16 cellular contexts compared by ENCODE assay signal in the genomic region with DNA sequence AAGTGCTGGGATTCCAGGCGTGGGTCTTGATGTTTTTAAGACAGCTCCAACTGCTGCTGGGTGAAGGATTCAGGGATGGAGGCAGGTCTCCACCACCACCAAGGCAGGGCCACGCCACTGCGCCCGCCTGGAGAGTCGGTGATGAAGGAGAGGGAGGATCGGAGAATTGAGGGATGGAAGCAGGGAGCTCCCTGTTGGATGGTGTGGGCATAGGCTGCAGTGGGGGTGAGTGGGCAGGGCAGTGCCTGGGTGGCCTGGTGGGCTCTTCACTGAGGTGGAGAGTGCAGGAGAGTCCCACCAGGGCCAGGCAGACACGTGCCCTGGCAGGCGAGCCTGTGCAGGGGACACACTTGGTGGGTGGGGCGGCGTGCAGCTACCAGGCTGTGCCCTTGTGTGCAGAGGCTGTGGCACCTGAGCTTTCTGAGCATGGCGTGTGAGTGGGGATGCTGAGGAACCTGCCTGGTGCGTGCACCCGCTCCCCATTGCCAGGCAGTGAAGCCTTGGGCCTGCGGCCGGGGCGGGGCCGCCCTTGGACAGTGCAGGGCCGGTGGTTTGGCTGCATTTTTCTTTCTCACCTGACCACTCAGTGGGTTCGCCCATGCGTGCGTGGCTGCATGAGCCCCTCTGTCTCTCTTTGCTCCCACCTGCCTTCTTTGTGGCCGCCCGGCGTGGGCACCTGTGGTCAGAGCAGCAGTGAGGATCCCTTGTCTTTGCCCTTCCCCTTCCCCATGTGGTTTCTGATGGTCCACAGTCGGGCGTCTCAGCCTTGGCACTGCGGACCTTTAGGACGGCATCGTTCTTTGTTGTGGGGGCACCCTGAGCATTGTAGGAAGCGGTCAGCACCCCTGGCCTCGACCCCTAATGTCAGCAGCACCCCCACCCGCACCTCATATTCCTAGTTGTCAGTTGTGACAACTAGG. TPM values are rescaled to one million over a fixed set of nuclear protein-coding genes. Genes with fewer than 3 reads are reported as not detected.
DNase-seq lines count a peak whose midpoint lies in the region; ATAC-seq and TF ChIP-seq lines count a peak whose summit lies in the region.
"Had no signal": no experiment of that assay in that cellular context is flagged by ENCODE, and none has a peak within 500 bp of the region (broad histone marks: within the 10 kb centered on the region; RNA-seq: fewer than 3 reads in every experiment).

No MANE protein-coding gene starts in this region.

- peaks cover 58 to 100% (median 98%) of the 10 kb centered on the region in 10 experiments for H3K4me1 ChIP-seq in BLaER1 treated with 17β-estradiol and CSF1 and Interleukin-3, amounts not matched to agents 10 nM and 100 nM
- peaks cover 86% of the 10 kb centered on the region for H3K4me1 ChIP-seq in CD8-positive, alpha-beta T cell (ENCODE audit: insufficient read depth, low read length)
- peaks cover 17% of the 10 kb centered on the region for H3K4me1 ChIP-seq in neural progenitor cell
- H3K4me1 ChIP-seq: thyroid gland had no signal

- peaks cover 77% of the 10 kb centered on the region for H3K4me1 Mint-ChIP-seq in CD8-positive, alpha-beta T cell (ENCODE audit: low read depth)
- peaks cover 53% of the 10 kb centered on the region for H3K4me1 Mint-ChIP-seq in central memory CD8-positive, alpha-beta T cell
- H3K4me1 Mint-ChIP-seq in neural progenitor cell: peaks cover 17% of the 10 kb centered on the region

- no peak overlapping the region for H2AFZ ChIP-seq in neural progenitor cell (replicated peaks)

- H3K9me3 Mint-ChIP-seq in CD8-positive, alpha-beta T cell: no peaks in the 10 kb centered on the region
- no peaks in the 10 kb centered on the region for H3K9me3 Mint-ChIP-seq in central memory CD8-positive, alpha-beta T cell
- no peaks in the 10 kb centered on the region for H3K9me3 Mint-ChIP-seq in neural progenitor cell

- peak overlapping the region; percentile 5 to 100 (median 98); a peak in 18 of 22 replicates for H3K9ac ChIP-seq in BLaER1 treated with 17β-estradiol and CSF1 and Interleukin-3, amounts not matched to agents 10 nM and 100 nM
- H3K9ac ChIP-seq in neural progenitor cell: no peak overlapping the region

- no peaks in the 10 kb centered on the region for H3F3A ChIP-seq in neural progenitor cell (ENCODE audit: low read depth)

- H3K36me3 Mint-ChIP-seq in CD8-positive, alpha-beta T cell: peaks cover 90% of the 10 kb centered on the region
- peaks cover 93% of the 10 kb centered on the region for H3K36me3 Mint-ChIP-seq in central memory CD8-positive, alpha-beta T cell (ENCODE audit: insufficient read depth)
- peaks cover 10% of the 10 kb centered on the region for H3K36me3 Mint-ChIP-seq in neural progenitor cell

- TF ChIP-seq CTCF in CD8-positive, alpha-beta T cell (IDR thresholded peaks at IDR 0.05): no peak
- TF ChIP-seq CTCF in neural progenitor cell (IDR thresholded peaks at IDR 0.05): no peak

- no peak overlapping the region; a peak in 1 of 20 replicates for H3K4me3 ChIP-seq in BLaER1 treated with 17β-estradiol and CSF1 and Interleukin-3, amounts not matched to agents 10 nM and 100 nM
- no peak overlapping the region for H3K4me3 ChIP-seq in CD8-positive, alpha-beta T cell (ENCODE audit: low read depth, low read length)
- no peak overlapping the region for H3K4me3 ChIP-seq in neural progenitor cell
- H3K4me3 ChIP-seq: thyroid gland had no signal

- H3K27me3 Mint-ChIP-seq in CD8-positive, alpha-beta T cell (ENCODE audit: low read depth): no peaks in the 10 kb centered on the region
- no peaks in the 10 kb centered on the region for H3K27me3 Mint-ChIP-seq in central memory CD8-positive, alpha-beta T cell
- no peaks in the 10 kb centered on the region for H3K27me3 Mint-ChIP-seq in neural progenitor cell (ENCODE audit: insufficient read depth, low read depth)

- H3K36me3 ChIP-seq in BLaER1 treated with 17β-estradiol and CSF1 and Interleukin-3, amounts not matched to agents 10 nM and 100 nM: peaks cover 74 to 100% (median 99%) of the 10 kb centered on the region in 11 experiments
- peaks cover 57% of the 10 kb centered on the region for H3K36me3 ChIP-seq in CD8-positive, alpha-beta T cell (ENCODE audit: insufficient read depth, low read length)
- no peaks in the 10 kb centered on the region for H3K36me3 ChIP-seq in neural progenitor cell

- H3K27me3 ChIP-seq in BLaER1 treated with 17β-estradiol and CSF1 and Interleukin-3, amounts not matched to agents 10 nM and 100 nM: no peaks in the 10 kb centered on the region
- H3K27me3 ChIP-seq in CD8-positive, alpha-beta T cell (ENCODE audit: insufficient read depth, low read length): no peaks in the 10 kb centered on the region
- no peaks in the 10 kb centered on the region for H3K27me3 ChIP-seq in neural progenitor cell
- H3K27me3 ChIP-seq: thyroid gland had no signal

- peak overlapping the region in 9 of 11 experiments; percentile 72 to 98 (median 96); a peak in 17 of 22 replicates for H3K27ac ChIP-seq in BLaER1 treated with 17β-estradiol and CSF1 and Interleukin-3, amounts not matched to agents 10 nM and 100 nM
- no peak overlapping the region for H3K27ac ChIP-seq in CD8-positive, alpha-beta T cell (ENCODE audit: low read depth, low read length)
- H3K27ac ChIP-seq in neural progenitor cell: no peak overlapping the region
- H3K27ac ChIP-seq: thyroid gland had no signal

- POLR2A ChIA-PET in CD8-positive, alpha-beta T cell (lab: Charles Lee): interaction anchor here (0.9 to 3.3 kb wide), 5 partner anchors 10 to 71 kb away, joined by 3 to 17 read pairs (median 4); no protein-coding TSS in a partner anchor

- H3K4me2 ChIP-seq in BLaER1 treated with 17β-estradiol and CSF1 and Interleukin-3, amounts not matched to agents 10 nM and 100 nM: peak overlapping the region; percentile 30 to 100 (median 98); a peak in 21 of 22 replicates
- H3K4me2 ChIP-seq in neural progenitor cell: no peak overlapping the region

- DNase-seq in CD8-positive, alpha-beta T cell: peak in 2 of 7 experiments; percentile 6 to 22
- DNase-seq in central memory CD8-positive, alpha-beta T cell (ENCODE audit: low spot score in 2 of 2): no peak
- DNase-seq in neural progenitor cell (ENCODE audit: low spot score) (no peak), NCI-H1417 treated with DMSO at 0.1 percent for 48 hours (lab: John Stamatoyannopoulos, UW) (no peak), NK-92 (lab: John Stamatoyannopoulos, UW; ENCODE audit: unreplicated experiment) (no peak), NCI-H1092 treated with DMSO at 0.1 percent for 48 hours (lab: John Stamatoyannopoulos, UW) (no peak)
- DNase-seq: activated CD4-positive, alpha-beta T cell treated with anti-CD3 and anti-CD28 coated beads for 1 hour; C1 segment of cervical spinal cord; caudate nucleus; midbrain; NCI-H187; NCI-H510A treated with DMSO at 0.1 percent for 48 hours; PC-3; thyroid gland had no signal

- H3K27ac Mint-ChIP-seq in CD8-positive, alpha-beta T cell: peak overlapping the region; percentile 27
- peak overlapping the region; percentile 95 for H3K27ac Mint-ChIP-seq in central memory CD8-positive, alpha-beta T cell (ENCODE audit: low read depth)
- H3K27ac Mint-ChIP-seq in neural progenitor cell: no peak overlapping the region

- CTCF ChIA-PET in CD8-positive, alpha-beta T cell (lab: Charles Lee): interaction anchor here (0.7 to 6.5 kb wide), 10 partner anchors 11 to 1837 kb away, joined by 3 to 53 read pairs (median 4); no protein-coding TSS in a partner anchor

- no peaks in the 10 kb centered on the region; a peak in 1 of 22 replicates for H3K9me3 ChIP-seq in BLaER1 treated with 17β-estradiol and CSF1 and Interleukin-3, amounts not matched to agents 10 nM and 100 nM (replicated peaks in 1 of 11)
- H3K9me3 ChIP-seq in CD8-positive, alpha-beta T cell (ENCODE audit: low read length): no peaks in the 10 kb centered on the region
- no peaks in the 10 kb centered on the region for H3K9me3 ChIP-seq in neural progenitor cell (ENCODE audit: low read depth)
- H3K9me3 ChIP-seq: thyroid gland had no signal

- H4K20me1 ChIP-seq in BLaER1 treated with 17β-estradiol and CSF1 and Interleukin-3, amounts not matched to agents 10 nM and 100 nM: peaks cover 98 to 100% (median 100%) of the 10 kb centered on the region in 11 experiments
- peaks cover 21% of the 10 kb centered on the region for H4K20me1 ChIP-seq in neural progenitor cell (ENCODE audit: low read depth)

- no peak for ATAC-seq in CD8-positive, alpha-beta T cell
- ATAC-seq in central memory CD8-positive, alpha-beta T cell (replicated peaks; ENCODE audit: extremely low read depth, poor library complexity, severe bottlenecking): no peak
- ATAC-seq: HCT116, PC-3 had no signal

- H3K79me2 ChIP-seq in neural progenitor cell (ENCODE audit: low read depth): peaks cover 46% of the 10 kb centered on the region

- intact Hi-C loops in CD8-positive, alpha-beta T cell (cut with DNase I, micrococcal nuclease): no loop called here

- peak overlapping the region; percentile 68 for H3K4me3 Mint-ChIP-seq in CD8-positive, alpha-beta T cell
- peak overlapping the region; percentile 72 for H3K4me3 Mint-ChIP-seq in central memory CD8-positive, alpha-beta T cell
- H3K4me3 Mint-ChIP-seq in neural progenitor cell: peak overlapping the region; percentile 53

RNA-seq across cellular contexts. Expression of a gene that starts 11.3 kb away (rescaled TPM):
- 100 to 1,000 TPM; 739 to 743 TPM for total RNA-seq in CD8-positive, alpha-beta T cell
- 26.6 and 53.4 TPM in 2 replicates for total RNA-seq in neural progenitor cell (ENCODE audit: low replicate concordance)

RNA-seq across cellular contexts. Expression of a gene that starts 51.4 kb away (rescaled TPM):
- 10 to 100 TPM; 58.9 to 59.4 TPM for total RNA-seq in CD8-positive, alpha-beta T cell
- 50.2 and 77.6 TPM in 2 replicates for total RNA-seq in neural progenitor cell (ENCODE audit: low replicate concordance)

Comparison
In these comparisons a context has a peak if more than half of its experiments do, and no peak if none do; other contexts are left out.
1. H3K27ac ChIP-seq: peak in BLaER1 treated with 17β-estradiol and CSF1 and Interleukin-3, amounts not matched to agents 10 nM and 100 nM (9 of 11); none in CD8-positive, alpha-beta T cell (single experiment) and neural progenitor cell (single experiment).
2. RNA of a gene that starts 11.3 kb away (total RNA-seq): 739 to 743 TPM in CD8-positive, alpha-beta T cell; 26.6 to 53.4 TPM in neural progenitor cell; every median in the first group is over 10 times any median in the second.
3. Peak in every context shown above with its lines, with median percentiles within 50 percentile points of each other: H3K4me3 Mint-ChIP-seq.